Comparison of ENCODE assay signal across 18 cellular contexts in genomic region chr13:80555796-80556195, GRCh38.
"Had no signal": no experiment of that assay in that cellular context is flagged by ENCODE, and none has a peak within 500 bp of the region (broad histone marks: within the 10 kb centered on the region; RNA-seq: fewer than 3 reads in every experiment).

No MANE protein-coding gene starts in this region.

- H3K9me3 Mint-ChIP-seq: IgD-negative memory B cell had no signal

- DNase-seq: KBM-7, MV-4-11, NCI-H1048, NCI-H1105, NCI-H1417 treated with DMSO at 0.1 percent for 48 hours, NCI-H146, NCI-H1694 treated with DMSO at 0.1 percent for 48 hours, NCI-H1930, NCI-H2081, NCI-H2107, NCI-H2227 treated with DMSO at 0.1 percent for 48 hours, NCI-H524, NCI-H526 treated with DMSO at 0.1 percent for 48 hours, NCI-H748 treated with DMSO at 0.1 percent for 48 hours, SHP77, SK-N-SH had no signal

- H3K4me3 Mint-ChIP-seq: IgD-negative memory B cell had no signal

- H3K27me3 Mint-ChIP-seq: IgD-negative memory B cell had no signal

- H3K36me3 Mint-ChIP-seq: IgD-negative memory B cell had no signal

- H3K27ac Mint-ChIP-seq: IgD-negative memory B cell had no signal

- FAIRE-seq: HTR-8/SVneo had no signal
